In genomic region chr18:67771271-67771670, GRCh38 we compare ENCODE assay signal across 17 cellular contexts.
A peak's percentile ranks its signal among the peaks of the same experiment; 100 is the strongest.
DNase-seq lines count a peak whose midpoint lies in the region; ATAC-seq and TF ChIP-seq lines count a peak whose summit lies in the region.
"Had no signal": no experiment of that assay in that cellular context is flagged by ENCODE, and none has a peak within 500 bp of the region (broad histone marks: within the 10 kb centered on the region; RNA-seq: fewer than 3 reads in every experiment).

No MANE protein-coding gene starts in this region.

- H3K27ac ChIP-seq in A673 (ENCODE audit: low read depth, low read length, poor library complexity, severe bottlenecking) = peak overlapping the region; percentile 12
- H3K27ac ChIP-seq: thoracic aorta had no signal

- CTCF ChIA-PET in A673 (lab: Charles Lee) = no interaction called here

- intact Hi-C loops in A673 (cut with micrococcal nuclease; ENCODE audit: unreplicated experiment) = no loop called here

- no peak for TF ChIP-seq CTCF in A673 (conservative IDR thresholded peaks at IDR 0.05; ENCODE audit: low read depth, low read length)
- TF ChIP-seq CTCF in GM13976 (IDR thresholded peaks at IDR 0.05; ENCODE audit: borderline replicate concordance, control extremely low read depth, extremely low read depth, insufficient read depth, missing control alignments) = no peak

- H3K36me3 ChIP-seq in A673 (ENCODE audit: insufficient read depth, low read length, poor library complexity, severe bottlenecking) (no peaks in the 10 kb centered on the region), HAP-1 (replicated peaks) (no peaks in the 10 kb centered on the region)
- H3K36me3 ChIP-seq: thoracic aorta had no signal

- no peaks in the 10 kb centered on the region for H3K9me3 ChIP-seq in A673 (ENCODE audit: low read depth, low read length, poor library complexity, severe bottlenecking)
- no peaks in the 10 kb centered on the region for H3K9me3 ChIP-seq in HAP-1
- H3K9me3 ChIP-seq: Caco-2, thoracic aorta had no signal

- peaks cover 24% of the 10 kb centered on the region for H3K4me1 ChIP-seq in A673 (ENCODE audit: insufficient read depth, low read length, poor library complexity, severe bottlenecking)
- no peaks in the 10 kb centered on the region for H3K4me1 ChIP-seq in HAP-1
- H3K4me1 ChIP-seq: Caco-2 had no signal

- ATAC-seq in GM19351 (IDR thresholded peaks at IDR 0.05; ENCODE audit: unreplicated experiment) = no peak
- ATAC-seq: right cardiac atrium had no signal

- in situ Hi-C loops in HAP-1 (cut with MboI; ENCODE audit: low sequenced_read_pairs) = no loop called here
- in situ Hi-C loops in GM13976 (cut with MboI; ENCODE audit: low sequenced_read_pairs, unreplicated experiment) = no loop called here

- POLR2A ChIA-PET in A673 (lab: Charles Lee; ENCODE audit: low non-redundant PET) = no interaction called here

- peak; percentile 39 for DNase-seq in A673 (ENCODE audit: low spot score)
- peak; percentile 26 for DNase-seq in HPDE6-E6E7 (ENCODE audit: extremely low spot score)
- peak; percentile 67 for DNase-seq in amniotic epithelial cell (ENCODE audit: low read depth)
- peak; percentile 7 for DNase-seq in fibroblast of peridontal ligament (ENCODE audit: extremely low read depth)
- DNase-seq in HAP-1 (ENCODE audit: low spot score in 2 of 2) = no peak
- no peak for DNase-seq in GM13976 (ENCODE audit: low spot score)
- DNase-seq in activated T-cell treated with anti-CD3 and anti-CD28 coated beads for 4 hours = no peak
- DNase-seq: activated gamma-delta T cell treated with Interleukin-2 at 50 U/mL for 16 hours; Caco-2; effector memory CD4-positive, alpha-beta T cell; KBM-7; midbrain; NCI-H1694 treated with DMSO at 0.1 percent for 48 hours; right cardiac atrium; stimulated activated CD8-positive, alpha-beta memory T cell treated with anti-CD3 and anti-CD28 coated beads, Interleukin-4, amount 100 ng/mL, for 48 hours had no signal

- H3K4me3 ChIP-seq in A673 (ENCODE audit: low read depth, low read length, poor library complexity, severe bottlenecking) (no peak overlapping the region), HAP-1 (no peak overlapping the region)
- H3K4me3 ChIP-seq: thoracic aorta had no signal

- BruUV-seq in A673 (replicated peaks; lab: Mats Ljungman, UMichigan) = no TSS peak

- H3K27me3 ChIP-seq in A673 (replicated peaks; ENCODE audit: insufficient read depth, low read depth, low read length, poor library complexity) (no peaks in the 10 kb centered on the region), HAP-1 (ENCODE audit: low read depth) (no peaks in the 10 kb centered on the region)

Comparison
In these comparisons a context has a peak if more than half of its experiments do, and no peak if none do; other contexts are left out.
1. DNase-seq: peak in A673 (single experiment), HPDE6-E6E7 (single experiment), amniotic epithelial cell (single experiment) and fibroblast of peridontal ligament (single experiment); none in HAP-1 (0 of 2), GM13976 (single experiment) and activated T-cell treated with anti-CD3 and anti-CD28 coated beads for 4 hours (single experiment).